Comparison of ENCODE assay signal across 8 cellular contexts in genomic region chr5:151758141-151758429, GRCh38. TPM values are rescaled to one million over a fixed set of nuclear protein-coding genes. Genes with fewer than 3 reads are reported as not detected.
DNase-seq lines count a peak whose midpoint lies in the region; ATAC-seq and TF ChIP-seq lines count a peak whose summit lies in the region.

No MANE protein-coding gene starts in this region.

- H3K36me3 ChIP-seq in esophagus squamous epithelium (peaks cover 0 to 6% (median 0%) of the 10 kb centered on the region in 3 donors), neuron (ENCODE audit: insufficient read depth, low read length) (no peaks in the 10 kb centered on the region)

- WGBS in esophagus squamous epithelium, 2 donors = 0% methylated on average over 2 of the region's 11 CpGs; no CpG with 5 or more reads in 1 of the 2 donors

- H3K27ac ChIP-seq in RWPE1 = peak overlapping the region; percentile 71
- peak overlapping the region; percentile 80 to 91 (median 88) for H3K27ac ChIP-seq in esophagus squamous epithelium

- intact Hi-C loops in esophagus squamous epithelium (cut with DNase I) = no loop called here

- H3K9me3 ChIP-seq in esophagus squamous epithelium = no peaks in the 10 kb centered on the region
- H3K9me3 ChIP-seq in neuron (ENCODE audit: low read length) = no peaks in the 10 kb centered on the region

- H2AFZ ChIP-seq in neuron (ENCODE audit: low read depth, low read length) = peak overlapping the region; percentile 32

- no peak for TF ChIP-seq CTCF in RWPE1 (conservative IDR thresholded peaks at IDR 0.05; ENCODE audit: low read depth)
- no peak for TF ChIP-seq CTCF in esophagus squamous epithelium (IDR thresholded peaks at IDR 0.05)

- peak overlapping the region; percentile 66 to 83 (median 77) for H3K4me3 ChIP-seq in esophagus squamous epithelium
- H3K4me3 ChIP-seq in neuron (ENCODE audit: low read length) = peak overlapping the region; percentile 61

- POLR2A ChIA-PET in RWPE1 (lab: Yijun Ruan, JAX; ENCODE audit: low non-redundant PET) = interaction anchor here (1.2 kb wide), 1 partner anchor 97 kb away, joined by 3 read pairs; no protein-coding TSS in a partner anchor

- H3K27me3 ChIP-seq in esophagus squamous epithelium = no peaks in the 10 kb centered on the region
- H3K27me3 ChIP-seq in neuron (ENCODE audit: insufficient read depth, low read length) = no peaks in the 10 kb centered on the region

- CTCF ChIA-PET in RWPE1 (lab: Yijun Ruan, JAX) = interaction anchor here (0.7 to 1.2 kb wide), 4 partner anchors 18 to 99 kb away, joined by 3 to 5 read pairs (median 4); no protein-coding TSS in a partner anchor

- peaks cover 10 to 34% (median 16%) of the 10 kb centered on the region in 3 donors for H3K4me1 ChIP-seq in esophagus squamous epithelium
- H3K4me1 ChIP-seq in neuron (ENCODE audit: insufficient read depth, low read length) = peaks cover 13% of the 10 kb centered on the region

- no peak for TF ChIP-seq POLR2A in esophagus squamous epithelium (IDR thresholded peaks at IDR 0.05)

- peak; percentile 19 for ATAC-seq in GM18502 (IDR thresholded peaks at IDR 0.05; ENCODE audit: poor library complexity, unreplicated experiment)
- peak; percentile 14 for ATAC-seq in HG02588 (IDR thresholded peaks at IDR 0.05; ENCODE audit: unreplicated experiment)

- no peak for DNase-seq in RWPE1 (ENCODE audit: low spot score)
- no peak for DNase-seq in esophagus squamous epithelium (lab: John Stamatoyannopoulos, UW)
- DNase-seq in pons (ENCODE audit: low spot score) = no peak
- no peak for DNase-seq in stimulated activated CD4-positive, alpha-beta T cell treated with anti-CD3 and anti-CD28 coated beads, Interleukin-2, amount 100 ng/mL, for 48 hours
- DNase-seq in MV-4-11 (lab: John Stamatoyannopoulos, UW) = no peak

RNA-seq across cellular contexts. Expression of gene ATOX1, which starts 0.3 kb away (rescaled TPM):
- total RNA-seq in esophagus squamous epithelium = 100 to 1,000 TPM in 1 of 4 donors, 10 to 100 TPM in 3; 56.0 to 109 (median 74.5) TPM

RNA-seq across cellular contexts. Expression of gene G3BP1, which starts 13.7 kb away (rescaled TPM):
- 100 to 1,000 TPM in 3 of 4 donors, 10 to 100 TPM in 1; 99.8 to 119 (median 109) TPM for total RNA-seq in esophagus squamous epithelium
